ENCODE assay signal across 16 cellular contexts in the genomic region with DNA sequence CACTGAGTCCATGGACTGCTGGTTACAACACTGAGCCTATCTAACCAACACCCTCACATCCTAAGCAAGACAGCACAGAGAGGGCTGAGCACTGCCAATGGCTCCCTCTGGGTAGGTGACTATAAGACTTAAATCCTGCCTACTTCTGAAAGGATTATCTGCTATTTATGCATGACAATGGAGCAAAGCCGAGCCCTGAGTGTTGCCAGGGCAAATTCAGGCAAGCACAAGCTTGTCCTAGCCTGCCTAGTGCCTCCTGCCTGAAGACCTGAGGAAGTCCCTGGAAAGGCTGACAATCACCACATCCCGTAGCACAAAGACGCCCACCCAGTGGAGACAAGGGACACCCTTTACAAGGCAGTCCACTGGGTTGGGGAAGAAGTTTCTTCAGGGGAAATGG.
A peak's percentile ranks its signal among the peaks of the same experiment; 100 is the strongest.
DNase-seq lines count a peak whose midpoint lies in the region; ATAC-seq and TF ChIP-seq lines count a peak whose summit lies in the region.
"Had no signal": no experiment of that assay in that cellular context is flagged by ENCODE, and none has a peak within 500 bp of the region (broad histone marks: within the 10 kb centered on the region; RNA-seq: fewer than 3 reads in every experiment).

No MANE protein-coding gene starts in this region.

- no CpG with 5 or more reads among the region's 3 CpGs for WGBS in H9 (ENCODE audit: extremely low coverage, insufficient read length, low lambda C conversion rate)
- 50 to 89% (median 82%) methylated on average over 1 to 3 of the region's 3 CpGs for WGBS in stomach, 5 donors
- WGBS in esophagus muscularis mucosa, result 100% methylated on average over 2 of the region's 3 CpGs

- H3K79me1 ChIP-seq in H9 (ENCODE audit: insufficient read depth, low read depth, low read length, poor library complexity, severe bottlenecking), result no peaks in the 10 kb centered on the region

- POLR2A ChIA-PET in WTC11 (lab: Charles Lee), result interaction anchor here (0.5 kb wide), 1 partner anchor 235 kb away, joined by 5 read pairs; no protein-coding TSS in a partner anchor

- peak overlapping the region in 1 of 2 experiments; percentile 39; a peak in 2 of 5 replicates for H3K4me3 Mint-ChIP-seq in H9
- H3K4me3 Mint-ChIP-seq in WTC11, result peak overlapping the region; percentile 11; the same call in 1 of the 2 replicates
- peak overlapping the region; percentile 39 for H3K4me3 Mint-ChIP-seq in neural crest cell
- H3K4me3 Mint-ChIP-seq: activated CD4-positive, alpha-beta T cell treated with anti-CD3 and anti-CD28 coated beads for 36 hours; natural killer cell treated with Interleukin-12 subunit alpha and Interleukin-12 subunit beta and Interleukin-15 and Interleukin-18, amount 100 ng/mL, for 72 hours had no signal

- no peak overlapping the region for H4K8ac ChIP-seq in H9 (replicated peaks; ENCODE audit: insufficient read length, low read depth, low read length)

- H3K4ac ChIP-seq in H9 (ENCODE audit: low read depth, low read length), result no peak overlapping the region

- no peak overlapping the region for H3K56ac ChIP-seq in H9 (ENCODE audit: insufficient read length, low read depth, low read length)

- ATAC-seq in WTC11 (peak; percentile 92), GM21737 (IDR thresholded peaks at IDR 0.05; ENCODE audit: unreplicated experiment) (no peak)
- ATAC-seq: activated CD4-positive, alpha-beta T cell treated with anti-CD3 and anti-CD28 coated beads for 36 hours; right cardiac atrium had no signal

- H3K36me3 Mint-ChIP-seq in H9 (ENCODE audit: insufficient read depth in 1 of 3, low read depth in 3 of 3), result no peaks in the 10 kb centered on the region
- peaks cover 5% of the 10 kb centered on the region; the same call in 1 of the 2 replicates for H3K36me3 Mint-ChIP-seq in WTC11
- H3K36me3 Mint-ChIP-seq in neural crest cell (ENCODE audit: low read depth), result no peaks in the 10 kb centered on the region
- H3K36me3 Mint-ChIP-seq: natural killer cell treated with Interleukin-12 subunit alpha and Interleukin-12 subunit beta and Interleukin-15 and Interleukin-18, amount 100 ng/mL, for 72 hours had no signal

- no peaks in the 10 kb centered on the region; a peak in 1 of 5 replicates for H3K9me3 Mint-ChIP-seq in H9
- 0 out of 2 replicates have a peak, but pooled peaks cover 4% of the 10 kb centered on the region for H3K9me3 Mint-ChIP-seq in WTC11
- H3K9me3 Mint-ChIP-seq in neural crest cell, result no peaks in the 10 kb centered on the region
- H3K9me3 Mint-ChIP-seq: natural killer cell treated with Interleukin-12 subunit alpha and Interleukin-12 subunit beta and Interleukin-15 and Interleukin-18, amount 100 ng/mL, for 72 hours had no signal

- no peak for TF ChIP-seq EP300 in stomach (IDR thresholded peaks at IDR 0.05)
- no peak for TF ChIP-seq EP300 in esophagus muscularis mucosa (IDR thresholded peaks at IDR 0.05)

- H3K27ac ChIP-seq in H9 (ENCODE audit: insufficient read length, low read depth, low read length), result no peak overlapping the region
- H3K27ac ChIP-seq in tibial artery, result no peak overlapping the region
- H3K27ac ChIP-seq in stomach, result no peak overlapping the region
- no peak overlapping the region for H3K27ac ChIP-seq in esophagus muscularis mucosa (replicated peaks in 1 of 4)

- no peak overlapping the region for H4K5ac ChIP-seq in H9 (ENCODE audit: insufficient read length, low read depth, low read length)

- H3K9ac ChIP-seq in H9 (ENCODE audit: extremely low read depth, insufficient read length, low read length), result no peak overlapping the region

- no peak overlapping the region for H2BK120ac ChIP-seq in H9 (ENCODE audit: low read depth, low read length, poor library complexity, severe bottlenecking)

- no peaks in the 10 kb centered on the region for H3K27me3 Mint-ChIP-seq in H9 (ENCODE audit: low read depth)
- no peaks in the 10 kb centered on the region for H3K27me3 Mint-ChIP-seq in WTC11 (ENCODE audit: low read depth)
- peaks cover 5% of the 10 kb centered on the region for H3K27me3 Mint-ChIP-seq in neural crest cell (ENCODE audit: low read depth)
- H3K27me3 Mint-ChIP-seq: activated CD4-positive, alpha-beta T cell treated with anti-CD3 and anti-CD28 coated beads for 36 hours; natural killer cell treated with Interleukin-12 subunit alpha and Interleukin-12 subunit beta and Interleukin-15 and Interleukin-18, amount 100 ng/mL, for 72 hours had no signal

- H2BK15ac ChIP-seq in H9 (ENCODE audit: low read depth, low read length), result no peak overlapping the region

- H3K23me2 ChIP-seq in H9 (ENCODE audit: insufficient read length, low read depth, low read length, poor library complexity, severe bottlenecking), result no peaks in the 10 kb centered on the region

- H3K79me2 ChIP-seq in H9 (ENCODE audit: insufficient read depth, low read length), result no peaks in the 10 kb centered on the region

- H4K20me1 ChIP-seq in H9 (ENCODE audit: control insufficient read depth, insufficient read depth, insufficient read length), result no peaks in the 10 kb centered on the region

- H3T11ph ChIP-seq in H9 (ENCODE audit: low read length), result no peak overlapping the region

- DNase-seq in H9 (peak; percentile 86), NCI-H1694 (lab: John Stamatoyannopoulos, UW) (peak; percentile 65), WTC11 (ENCODE audit: low spot score) (peak; percentile 48), neural crest cell (ENCODE audit: low read depth, low spot score) (no peak), tibial artery (no peak), stomach (no peak), esophagus muscularis mucosa (ENCODE audit: extremely low spot score) (no peak)
- DNase-seq: activated CD4-positive, alpha-beta T cell treated with anti-CD3 and anti-CD28 coated beads for 36 hours; C1 segment of cervical spinal cord; cerebellar nuclear complex; head of caudate nucleus; NCI-H2107; right cardiac atrium; T-helper 2 cell had no signal

- intact Hi-C loops in tibial artery (cut with DNase I; ENCODE audit: low total_unique reads), result no loop called here
- intact Hi-C loops in stomach (cut with DNase I; ENCODE audit: low total_unique reads), result no loop called here
- intact Hi-C loops in esophagus muscularis mucosa (cut with DNase I), result no loop called here

- no peak overlapping the region for H3K23ac ChIP-seq in H9 (ENCODE audit: insufficient read length, low read depth, low read length)

- H3K4me1 ChIP-seq in H9 (ENCODE audit: insufficient read depth, low read length) (peaks cover 9% of the 10 kb centered on the region), tibial artery (no peaks in the 10 kb centered on the region), stomach (no peaks in the 10 kb centered on the region), esophagus muscularis mucosa (no peaks in the 10 kb centered on the region)

- H3K36me3 ChIP-seq in tibial artery, result no peaks in the 10 kb centered on the region
- no peaks in the 10 kb centered on the region for H3K36me3 ChIP-seq in stomach
- no peaks in the 10 kb centered on the region for H3K36me3 ChIP-seq in esophagus muscularis mucosa

- TF ChIP-seq CTCF in H9 (conservative IDR thresholded peaks at IDR 0.05) (no peak; the same call in 2 of the 3 replicates), WTC11 (IDR thresholded peaks at IDR 0.05) (no peak), neural crest cell (conservative IDR thresholded peaks at IDR 0.05) (no peak), tibial artery (IDR thresholded peaks at IDR 0.05) (no peak), stomach (IDR thresholded peaks at IDR 0.05) (no peak), esophagus muscularis mucosa (IDR thresholded peaks at IDR 0.05) (no peak)

- H2BK12ac ChIP-seq in H9 (ENCODE audit: insufficient read length, low read depth, low read length), result no peak overlapping the region

- CTCF ChIA-PET in WTC11 (lab: Charles Lee), result interaction anchor here (1.0 to 1.5 kb wide), 3 partner anchors 122 to 622 kb away, joined by 3 read pairs; no protein-coding TSS in a partner anchor

- no peaks in the 10 kb centered on the region for H3K9me3 ChIP-seq in H9 (ENCODE audit: control insufficient read depth, low read depth, low read length)
- H3K9me3 ChIP-seq in tibial artery, result no peaks in the 10 kb centered on the region
- no peaks in the 10 kb centered on the region for H3K9me3 ChIP-seq in stomach
- no peaks in the 10 kb centered on the region for H3K9me3 ChIP-seq in esophagus muscularis mucosa

- H3K18ac ChIP-seq in H9 (ENCODE audit: insufficient read length, low read depth, low read length), result no peak overlapping the region

- no peak overlapping the region for H4K91ac ChIP-seq in H9 (ENCODE audit: insufficient read length, low read depth, low read length)

- H2BK5ac ChIP-seq in H9 (ENCODE audit: insufficient read length, low read length), result no peak overlapping the region

- H3K14ac ChIP-seq in H9 (ENCODE audit: insufficient read depth, low read length), result no peak overlapping the region

- H3K27ac Mint-ChIP-seq in H9, result peak overlapping the region; percentile 35 to 94 (median 67); a peak in 5 of 7 replicates
- H3K27ac Mint-ChIP-seq in WTC11, result peak overlapping the region; percentile 62
- H3K27ac Mint-ChIP-seq in neural crest cell (ENCODE audit: unreplicated experiment), result no peak overlapping the region
- H3K27ac Mint-ChIP-seq: activated CD4-positive, alpha-beta T cell treated with anti-CD3 and anti-CD28 coated beads for 36 hours; natural killer cell treated with Interleukin-12 subunit alpha and Interleukin-12 subunit beta and Interleukin-15 and Interleukin-18, amount 100 ng/mL, for 72 hours had no signal

- H2BK20ac ChIP-seq in H9 (ENCODE audit: low read depth, low read length, poor library complexity, severe bottlenecking), result no peak overlapping the region

- no peak overlapping the region for H3K4me3 ChIP-seq in tibial artery
- no peak overlapping the region for H3K4me3 ChIP-seq in stomach
- no peak overlapping the region for H3K4me3 ChIP-seq in esophagus muscularis mucosa

- peaks cover 30 to 56% of the 10 kb centered on the region in 2 experiments for H3K4me1 Mint-ChIP-seq in H9
- H3K4me1 Mint-ChIP-seq in WTC11, result peaks cover 47% of the 10 kb centered on the region
- peaks cover 26% of the 10 kb centered on the region for H3K4me1 Mint-ChIP-seq in neural crest cell
- H3K4me1 Mint-ChIP-seq: activated CD4-positive, alpha-beta T cell treated with anti-CD3 and anti-CD28 coated beads for 36 hours had no signal

- H2AFZ ChIP-seq in H9 (ENCODE audit: low read length), result no peak overlapping the region

- no peaks in the 10 kb centered on the region for H3K27me3 ChIP-seq in H9 (ENCODE audit: insufficient read depth, low read length)
- H3K27me3 ChIP-seq in tibial artery, result no peaks in the 10 kb centered on the region
- no peaks in the 10 kb centered on the region for H3K27me3 ChIP-seq in stomach
- H3K27me3 ChIP-seq in esophagus muscularis mucosa, result no peaks in the 10 kb centered on the region

- H2AK5ac ChIP-seq in H9 (ENCODE audit: insufficient read length, low read length), result no peak overlapping the region

- no peak for TF ChIP-seq POLR2A in stomach (IDR thresholded peaks at IDR 0.05)
- no peak for TF ChIP-seq POLR2A in esophagus muscularis mucosa (IDR thresholded peaks at IDR 0.05; ENCODE audit: low read depth)

- no peak overlapping the region for H3K4me2 ChIP-seq in H9 (ENCODE audit: insufficient read depth, insufficient read length, low read length)

TF ChIP-seq in WTC11, 78 proteins besides CTCF, POLR2A, EP300 and RAD21 (continues in another document):
- TF ChIP-seq, protein P1, sequence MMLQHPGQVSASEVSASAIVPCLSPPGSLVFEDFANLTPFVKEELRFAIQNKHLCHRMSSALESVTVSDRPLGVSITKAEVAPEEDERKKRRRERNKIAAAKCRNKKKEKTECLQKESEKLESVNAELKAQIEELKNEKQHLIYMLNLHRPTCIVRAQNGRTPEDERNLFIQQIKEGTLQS (CRISPR knock-in tag; conservative IDR thresholded peaks at IDR 0.05), result no peak
- no peak for TF ChIP-seq TEAD1 (CRISPR knock-in tag; IDR thresholded peaks at IDR 0.05)

Comparison
In these comparisons a context has a peak if more than half of its experiments do, and no peak if none do; other contexts are left out.
1. DNase-seq: peak in H9 (single experiment), NCI-H1694 (single experiment) and WTC11 (single experiment); none in neural crest cell (single experiment), tibial artery (0 of 2), stomach (single experiment) and esophagus muscularis mucosa (single experiment).